In genomic region chr4:146132445-146132844, GRCh38 we compare ENCODE assay signal across 9 cellular contexts.
DNase-seq lines count a peak whose midpoint lies in the region; ATAC-seq and TF ChIP-seq lines count a peak whose summit lies in the region.
"Had no signal": no experiment of that assay in that cellular context is flagged by ENCODE, and none has a peak within 500 bp of the region (broad histone marks: within the 10 kb centered on the region; RNA-seq: fewer than 3 reads in every experiment).

No MANE protein-coding gene starts in this region.

- peak; percentile 100 for ATAC-seq in HG02571 (IDR thresholded peaks at IDR 0.05; ENCODE audit: unreplicated experiment)
- no peak for ATAC-seq in SK-N-SH treated with all-trans-retinoic acid at 6 μM for 48 hours
- ATAC-seq: A549 had no signal

- peak; percentile 77 for DNase-seq in activated CD4-positive, alpha-beta T cell treated with anti-CD3 and anti-CD28 coated beads for 48 hours
- DNase-seq in activated CD4-positive, alpha-beta T cell treated with anti-CD3 and anti-CD28 coated beads, Interleukin-2, amount 50 U/mL, for 4 hours, result no peak
- DNase-seq in NCI-H226 (peak; percentile 14), NCI-H2107 (lab: John Stamatoyannopoulos, UW) (no peak), RKO (ENCODE audit: low spot score) (no peak)
- peak; percentile 38 to 62 for DNase-seq in stimulated activated CD4-positive, alpha-beta T cell treated with anti-CD3 and anti-CD28 coated beads, Interleukin-4, amount 100 ng/mL, for 48 hours (ENCODE audit: low read depth in 2 of 2)

TF ChIP-seq in SK-N-SH treated with all-trans-retinoic acid at 6 μM for 48 hours, 23 proteins besides CTCF, POLR2A, EP300 and RAD21:
- TF ChIP-seq TOX (CRISPR knock-in tag; IDR thresholded peaks at IDR 0.05; ENCODE audit: borderline replicate concordance) (no peak), GLIS3 (CRISPR knock-in tag; IDR thresholded peaks at IDR 0.05) (no peak), ARNTL (CRISPR knock-in tag; IDR thresholded peaks at IDR 0.05; ENCODE audit: borderline replicate concordance, low read depth) (no peak), SNAI2 (CRISPR knock-in tag; IDR thresholded peaks at IDR 0.05) (no peak), ZNF565 (CRISPR knock-in tag; conservative IDR thresholded peaks at IDR 0.05; ENCODE audit: low read depth) (no peak), TSHZ2 (CRISPR knock-in tag; IDR thresholded peaks at IDR 0.05) (no peak), TCF4 (CRISPR knock-in tag; IDR thresholded peaks at IDR 0.05; ENCODE audit: borderline replicate concordance) (no peak), ZFP3 (CRISPR knock-in tag; IDR thresholded peaks at IDR 0.05) (no peak), ESRRG (CRISPR knock-in tag; IDR thresholded peaks at IDR 0.05) (no peak), ISL1 (CRISPR knock-in tag; IDR thresholded peaks at IDR 0.05) (no peak)
- TF ChIP-seq, protein P1, sequence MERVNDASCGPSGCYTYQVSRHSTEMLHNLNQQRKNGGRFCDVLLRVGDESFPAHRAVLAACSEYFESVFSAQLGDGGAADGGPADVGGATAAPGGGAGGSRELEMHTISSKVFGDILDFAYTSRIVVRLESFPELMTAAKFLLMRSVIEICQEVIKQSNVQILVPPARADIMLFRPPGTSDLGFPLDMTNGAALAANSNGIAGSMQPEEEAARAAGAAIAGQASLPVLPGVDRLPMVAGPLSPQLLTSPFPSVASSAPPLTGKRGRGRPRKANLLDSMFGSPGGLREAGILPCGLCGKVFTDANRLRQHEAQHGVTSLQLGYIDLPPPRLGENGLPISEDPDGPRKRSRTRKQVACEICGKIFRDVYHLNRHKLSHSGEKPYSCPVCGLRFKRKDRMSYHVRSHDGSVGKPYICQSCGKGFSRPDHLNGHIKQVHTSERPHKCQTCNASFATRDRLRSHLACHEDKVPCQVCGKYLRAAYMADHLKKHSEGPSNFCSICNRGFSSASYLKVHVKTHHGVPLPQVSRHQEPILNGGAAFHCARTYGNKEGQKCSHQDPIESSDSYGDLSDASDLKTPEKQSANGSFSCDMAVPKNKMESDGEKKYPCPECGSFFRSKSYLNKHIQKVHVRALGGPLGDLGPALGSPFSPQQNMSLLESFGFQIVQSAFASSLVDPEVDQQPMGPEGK (CRISPR knock-in tag; IDR thresholded peaks at IDR 0.05; ENCODE audit: borderline replicate concordance), result no peak
TF ChIP-seq in SK-N-SH treated with all-trans-retinoic acid at 6 μM for 48 hours: peak in this region for 0.

Comparison
In these comparisons a context has a peak if more than half of its experiments do, and no peak if none do; other contexts are left out.
1. DNase-seq: peak in activated CD4-positive, alpha-beta T cell treated with anti-CD3 and anti-CD28 coated beads for 48 hours (single experiment), NCI-H226 (single experiment) and stimulated activated CD4-positive, alpha-beta T cell treated with anti-CD3 and anti-CD28 coated beads, Interleukin-4, amount 100 ng/mL, for 48 hours (2 of 2); none in activated CD4-positive, alpha-beta T cell treated with anti-CD3 and anti-CD28 coated beads, Interleukin-2, amount 50 U/mL, for 4 hours (0 of 2), NCI-H2107 (single experiment) and RKO (single experiment).